In genomic region chr9:121735065-121735791, GRCh38 we compare ENCODE assay signal across 9 cellular contexts.
A peak's percentile ranks its signal among the peaks of the same experiment; 100 is the strongest.
DNase-seq lines count a peak whose midpoint lies in the region; ATAC-seq and TF ChIP-seq lines count a peak whose summit lies in the region.
"Had no signal": no experiment of that assay in that cellular context is flagged by ENCODE, and none has a peak within 500 bp of the region (broad histone marks: within the 10 kb centered on the region; RNA-seq: fewer than 3 reads in every experiment).

No MANE protein-coding gene starts in this region.

- intact Hi-C loops in testis (cut with DNase I; ENCODE audit: low total_unique reads), result no loop called here

- no peak for ATAC-seq in HG02642 (IDR thresholded peaks at IDR 0.05; ENCODE audit: poor library complexity, unreplicated experiment)

- H3K27me3 Mint-ChIP-seq in activated CD4-positive, alpha-beta T cell treated with anti-CD3 and anti-CD28 coated beads, Interleukin-2, amount 10 ng/mL, durations not matched to agents 7 days and 5 days, result peaks cover 44% of the 10 kb centered on the region

- TF ChIP-seq CTCF in testis (IDR thresholded peaks at IDR 0.05), result peak in 1 of 3 experiments; percentile 12

- no peaks in the 10 kb centered on the region for H3K36me3 Mint-ChIP-seq in activated CD4-positive, alpha-beta T cell treated with anti-CD3 and anti-CD28 coated beads, Interleukin-2, amount 10 ng/mL, durations not matched to agents 7 days and 5 days (ENCODE audit: low read depth)
- H3K36me3 Mint-ChIP-seq: activated naive CD8-positive, alpha-beta T cell had no signal

- CTCF ChIA-PET in activated CD4-positive, alpha-beta T cell treated with anti-CD3 and anti-CD28 coated beads, Interleukin-2, amount 10 ng/mL, durations not matched to agents 7 days and 5 days (lab: Charles Lee), result interaction anchor here (1.2 to 3.0 kb wide), 3 partner anchors 9 to 17 kb away, joined by 3 to 9 read pairs (median 3); no protein-coding TSS in a partner anchor

- no peaks in the 10 kb centered on the region for H3K27me3 ChIP-seq in testis

- POLR2A ChIA-PET in activated CD4-positive, alpha-beta T cell treated with anti-CD3 and anti-CD28 coated beads, Interleukin-2, amount 10 ng/mL, durations not matched to agents 7 days and 5 days (lab: Charles Lee), result no interaction called here

- no peak overlapping the region for H3K4me3 ChIP-seq in testis

- H3K4me1 Mint-ChIP-seq in activated CD4-positive, alpha-beta T cell treated with anti-CD3 and anti-CD28 coated beads, Interleukin-2, amount 10 ng/mL, durations not matched to agents 7 days and 5 days, result peaks cover 4% of the 10 kb centered on the region

- H3K4me3 Mint-ChIP-seq in activated CD4-positive, alpha-beta T cell treated with anti-CD3 and anti-CD28 coated beads, Interleukin-2, amount 10 ng/mL, durations not matched to agents 7 days and 5 days, result no peak overlapping the region
- H3K4me3 Mint-ChIP-seq: activated naive CD8-positive, alpha-beta T cell had no signal

- H3K27ac ChIP-seq in testis, result peak overlapping the region; percentile 86 to 91

- no peak for DNase-seq in activated CD4-positive, alpha-beta T cell treated with anti-CD3 and anti-CD28 coated beads, Interleukin-2, amount 10 ng/mL, durations not matched to agents 7 days and 5 days
- no peak for DNase-seq in activated CD4-positive, alpha-beta T cell treated with anti-CD3 and anti-CD28 coated beads for 4 hours
- peak; percentile 83 for DNase-seq in HuH-7 (ENCODE audit: low spot score)
- peak; percentile 82 for DNase-seq in astrocyte of the hippocampus (ENCODE audit: low read depth, low spot score)
- DNase-seq in islet precursor cell, result peak; percentile 94
- peak; percentile 61 for DNase-seq in testis
- DNase-seq in NCI-H1436 treated with DMSO at 0.1 percent for 48 hours (lab: John Stamatoyannopoulos, UW), result no peak

- no peaks in the 10 kb centered on the region for H3K36me3 ChIP-seq in testis (ENCODE audit: low read depth, missing control alignments)

- no peaks in the 10 kb centered on the region for H3K9me3 Mint-ChIP-seq in activated CD4-positive, alpha-beta T cell treated with anti-CD3 and anti-CD28 coated beads, Interleukin-2, amount 10 ng/mL, durations not matched to agents 7 days and 5 days

- H3K4me1 ChIP-seq in testis, result peaks cover 58% of the 10 kb centered on the region

- peak overlapping the region; percentile 31 for H3K27ac Mint-ChIP-seq in activated CD4-positive, alpha-beta T cell treated with anti-CD3 and anti-CD28 coated beads, Interleukin-2, amount 10 ng/mL, durations not matched to agents 7 days and 5 days
- H3K27ac Mint-ChIP-seq: activated naive CD8-positive, alpha-beta T cell had no signal

- WGBS in testis, 2 donors, result 68 to 86% methylated on average over 7 to 9 of the region's 9 CpGs

- no peak for TF ChIP-seq POLR2A in testis (IDR thresholded peaks at IDR 0.05)

- no peaks in the 10 kb centered on the region for H3K9me3 ChIP-seq in testis

Comparison
In these comparisons a context has a peak if more than half of its experiments do, and no peak if none do; other contexts are left out.
1. DNase-seq: peak in HuH-7 (single experiment), astrocyte of the hippocampus (single experiment), islet precursor cell (single experiment) and testis (single experiment); none in activated CD4-positive, alpha-beta T cell treated with anti-CD3 and anti-CD28 coated beads, Interleukin-2, amount 10 ng/mL, durations not matched to agents 7 days and 5 days (single experiment), activated CD4-positive, alpha-beta T cell treated with anti-CD3 and anti-CD28 coated beads for 4 hours (0 of 2) and NCI-H1436 treated with DMSO at 0.1 percent for 48 hours (single experiment).